8 cellular contexts compared by ENCODE assay signal in the genomic region with DNA sequence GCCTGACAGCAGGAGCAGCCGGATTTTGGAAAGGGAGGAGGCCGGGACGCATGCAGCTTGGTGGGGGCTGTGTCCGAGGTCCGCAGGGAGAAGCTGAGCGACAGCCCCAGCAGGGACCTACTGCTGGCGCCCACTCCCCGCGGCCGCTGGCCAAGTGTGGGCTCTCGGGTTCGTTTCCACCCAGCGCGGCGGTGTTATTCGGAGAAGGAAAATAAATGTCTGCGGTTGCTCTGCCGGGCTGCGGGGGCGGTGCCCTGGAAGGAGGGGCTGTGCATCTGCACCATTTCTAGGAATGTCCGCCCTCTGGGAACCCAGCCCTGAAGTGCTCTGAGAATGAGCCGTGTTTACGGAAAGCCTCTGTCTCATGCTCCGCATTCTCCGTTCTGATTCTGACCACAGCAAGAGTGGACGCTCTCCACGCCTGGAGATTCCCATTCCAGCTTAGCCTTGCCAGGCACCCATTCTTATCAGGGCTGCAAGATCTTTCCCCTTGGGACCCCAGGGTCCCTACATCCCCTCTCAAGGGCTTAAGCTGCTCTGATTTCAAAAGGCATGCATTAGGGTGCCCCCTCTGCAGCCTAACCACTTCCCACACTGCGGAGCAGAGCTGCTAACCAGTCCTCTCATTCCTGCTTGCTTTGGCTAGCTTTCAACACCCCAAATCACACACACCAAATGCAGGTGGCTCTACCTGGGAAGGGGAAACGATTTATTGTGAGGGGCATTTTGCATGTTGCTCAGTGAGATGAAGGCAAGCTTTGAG.
DNase-seq lines count a peak whose midpoint lies in the region; ATAC-seq and TF ChIP-seq lines count a peak whose summit lies in the region.

No MANE protein-coding gene starts in this region.

- DNase-seq in activated CD4-positive, alpha-beta T cell treated with anti-CD3 and anti-CD28 coated beads, Interleukin-2, amount 50 U/mL, for 48 hours: peak; percentile 11 to 14
- no peak for DNase-seq in activated CD4-positive, alpha-beta T cell treated with anti-CD3 and anti-CD28 coated beads for 1 hour
- DNase-seq in MCF 10A (ENCODE audit: unreplicated experiment) (peak; percentile 94), GM19240 (ENCODE audit: insufficient read length, low spot score) (no peak), NCI-H2081 treated with DMSO at 0.1 percent for 48 hours (lab: John Stamatoyannopoulos, UW) (no peak)

- peak overlapping the region; percentile 64 for H3K9ac ChIP-seq in iPS-20b (ENCODE audit: low read depth, low read length)
- H3K9ac ChIP-seq in skeletal muscle satellite cell (ENCODE audit: low read depth, low read length): peak overlapping the region; percentile 20

- peaks cover 29% of the 10 kb centered on the region for H3K4me1 Mint-ChIP-seq in MCF 10A (ENCODE audit: insufficient read depth, unreplicated experiment)

- intact Hi-C loops in MCF 10A (cut with micrococcal nuclease): loop anchor here (2.0 to 10.0 kb wide), 4 partner anchors 181 to 506 kb away; partner anchors contain the start of gene GLI3

- H3K27ac ChIP-seq in iPS-20b (ENCODE audit: low read length): no peak overlapping the region

- H3K4me2 ChIP-seq in skeletal muscle satellite cell (ENCODE audit: low read length): peak overlapping the region; percentile 85

- H3K4me1 ChIP-seq in iPS-20b (ENCODE audit: insufficient read depth, low read length) (peaks cover 5% of the 10 kb centered on the region), skeletal muscle satellite cell (ENCODE audit: control insufficient read depth, insufficient read depth, low read length) (peaks cover 20% of the 10 kb centered on the region)

- H3K9me3 ChIP-seq in iPS-20b (ENCODE audit: insufficient read depth, low read depth, low read length) (no peaks in the 10 kb centered on the region), skeletal muscle satellite cell (replicated peaks; ENCODE audit: low read length) (no peaks in the 10 kb centered on the region)

- CTCF ChIA-PET in MCF 10A (lab: Yijun Ruan, JAX): interaction anchor here (0.7 to 1.9 kb wide), 11 partner anchors 15 to 550 kb away, joined by 3 to 11 read pairs (median 4); no protein-coding TSS in a partner anchor

- H3K4me3 Mint-ChIP-seq in MCF 10A (ENCODE audit: unreplicated experiment): peak overlapping the region; percentile 79

- H3K36me3 ChIP-seq in iPS-20b (ENCODE audit: insufficient read depth, low read depth, low read length): no peaks in the 10 kb centered on the region
- no peaks in the 10 kb centered on the region for H3K36me3 ChIP-seq in skeletal muscle satellite cell (ENCODE audit: insufficient read depth, low read length)

- H3K9me3 Mint-ChIP-seq in MCF 10A (ENCODE audit: unreplicated experiment): no peaks in the 10 kb centered on the region

- TF ChIP-seq CTCF in MCF 10A (IDR thresholded peaks at IDR 0.05; ENCODE audit: unreplicated experiment): no peak

- H3K4me3 ChIP-seq in iPS-20b (ENCODE audit: low read length): peak overlapping the region; percentile 81
- H3K4me3 ChIP-seq in skeletal muscle satellite cell (ENCODE audit: low read length): peak overlapping the region; percentile 65

- peaks cover 15% of the 10 kb centered on the region for H3K27me3 ChIP-seq in iPS-20b (ENCODE audit: insufficient read depth, low read length)
- peaks cover 27% of the 10 kb centered on the region for H3K27me3 ChIP-seq in skeletal muscle satellite cell (ENCODE audit: control insufficient read depth, insufficient read depth, low read length)

- BruUV-seq in MCF 10A (replicated peaks; lab: Mats Ljungman, UMichigan): no TSS peak

- peak overlapping the region; percentile 93 for H3K27ac Mint-ChIP-seq in MCF 10A (ENCODE audit: low read depth, unreplicated experiment)

- H3K36me3 Mint-ChIP-seq in MCF 10A (ENCODE audit: insufficient read depth, unreplicated experiment): no peaks in the 10 kb centered on the region

- no peaks in the 10 kb centered on the region for H3K27me3 Mint-ChIP-seq in MCF 10A (ENCODE audit: insufficient read depth, unreplicated experiment)

- ATAC-seq in GM18858 (IDR thresholded peaks at IDR 0.05; ENCODE audit: unreplicated experiment): no peak

- POLR2A ChIA-PET in MCF 10A (lab: Yijun Ruan, JAX): interaction anchor here (0.7 to 2.1 kb wide), 21 partner anchors 12 to 1091 kb away, joined by 3 to 12 read pairs (median 4); no protein-coding TSS in a partner anchor

Comparison
In these comparisons a context has a peak if more than half of its experiments do, and no peak if none do; other contexts are left out.
1. DNase-seq: peak in activated CD4-positive, alpha-beta T cell treated with anti-CD3 and anti-CD28 coated beads, Interleukin-2, amount 50 U/mL, for 48 hours (2 of 2) and MCF 10A (single experiment); none in activated CD4-positive, alpha-beta T cell treated with anti-CD3 and anti-CD28 coated beads for 1 hour (single experiment), GM19240 (single experiment) and NCI-H2081 treated with DMSO at 0.1 percent for 48 hours (single experiment).